ENCODE assay signal across 15 cellular contexts in genomic region chr10:30979956-30980355, GRCh38. TPM values are rescaled to one million over a fixed set of nuclear protein-coding genes. Genes with fewer than 3 reads are reported as not detected.
A peak's percentile ranks its signal among the peaks of the same experiment; 100 is the strongest.
DNase-seq lines count a peak whose midpoint lies in the region; ATAC-seq and TF ChIP-seq lines count a peak whose summit lies in the region.
"Had no signal": no experiment of that assay in that cellular context is flagged by ENCODE, and none has a peak within 500 bp of the region (broad histone marks: within the 10 kb centered on the region; RNA-seq: fewer than 3 reads in every experiment).

No MANE protein-coding gene starts in this region.

- H3K9me3 ChIP-seq in mammary epithelial cell (replicated peaks; ENCODE audit: insufficient read depth, low read length), result no peaks in the 10 kb centered on the region
- no peaks in the 10 kb centered on the region for H3K9me3 ChIP-seq in right cardiac atrium (ENCODE audit: control insufficient read depth, low read length)
- H3K9me3 ChIP-seq in thyroid gland, result no peaks in the 10 kb centered on the region
- H3K9me3 ChIP-seq: Peyer's patch had no signal

- no peak overlapping the region for H3K27ac ChIP-seq in mammary epithelial cell (ENCODE audit: insufficient read depth, low read depth, low read length)
- H3K27ac ChIP-seq in right cardiac atrium (ENCODE audit: low read length), result peak overlapping the region; percentile 64
- peak overlapping the region; percentile 22 to 63 (median 48) for H3K27ac ChIP-seq in thyroid gland
- H3K27ac ChIP-seq: BLaER1 treated with 17β-estradiol and CSF1 and Interleukin-3, amounts not matched to agents 10 nM and 100 nM had no signal

- dilution Hi-C loops in mammary epithelial cell (cut with HindIII; ENCODE audit: low sequenced_read_pairs), result no loop called here

- H3K27me3 Mint-ChIP-seq in activated CD4-positive, alpha-beta T cell treated with anti-CD3 and anti-CD28 coated beads, Interleukin-2, amount 10 ng/mL, durations not matched to agents 24 days and 14 days, result no peaks in the 10 kb centered on the region
- H3K27me3 Mint-ChIP-seq in natural killer cell treated with Interleukin-12 subunit alpha and Interleukin-12 subunit beta and Interleukin-15 and Interleukin-18, amount 100 ng/mL, for 72 hours, result no peaks in the 10 kb centered on the region

- H3K27me3 ChIP-seq in mammary epithelial cell (ENCODE audit: insufficient read depth, low read length) (no peaks in the 10 kb centered on the region), right cardiac atrium (ENCODE audit: control insufficient read depth, insufficient read depth) (no peaks in the 10 kb centered on the region), thyroid gland (no peaks in the 10 kb centered on the region)
- H3K27me3 ChIP-seq: BLaER1 treated with 17β-estradiol and CSF1 and Interleukin-3, amounts not matched to agents 10 nM and 100 nM; Peyer's patch had no signal

- H3K4me3 ChIP-seq in mammary epithelial cell (replicated peaks in 1 of 3; ENCODE audit: insufficient read depth in 1 of 3, low read depth in 2 of 3, low read length in 3 of 3) (no peak overlapping the region), right cardiac atrium (ENCODE audit: low read length) (no peak overlapping the region), thyroid gland (replicated peaks in 1 of 3) (no peak overlapping the region)
- H3K4me3 ChIP-seq: BLaER1 treated with 17β-estradiol and CSF1 and Interleukin-3, amounts not matched to agents 10 nM and 100 nM; Peyer's patch had no signal

- peak; percentile 25 for DNase-seq in activated CD4-positive, alpha-beta T cell treated with anti-CD3 and anti-CD28 coated beads, Interleukin-2, amount 10 ng/mL, durations not matched to agents 24 days and 14 days
- no peak for DNase-seq in activated CD4-positive, alpha-beta T cell treated with anti-CD3 and anti-CD28 coated beads, Interleukin-2, amount 50 U/mL, for 4 hours
- DNase-seq in mammary epithelial cell (peak; percentile 70), right cardiac atrium (no peak), thyroid gland (no peak), posterior cingulate gyrus (no peak)
- no peak for DNase-seq in natural killer cell treated with Interleukin-12 subunit alpha and Interleukin-12 subunit beta and Interleukin-15 and Interleukin-18, amount 100 ng/mL, for 72 hours (ENCODE audit: low spot score)
- DNase-seq: 8988T, NCI-H1417, NCI-H1930, NCI-H2171 treated with DMSO at 0.1 percent for 48 hours, NCI-H82, Peyer's patch had no signal

- peaks cover 24% of the 10 kb centered on the region for H3K4me1 ChIP-seq in mammary epithelial cell (ENCODE audit: insufficient read depth, low read length)
- peaks cover 4% of the 10 kb centered on the region for H3K4me1 ChIP-seq in right cardiac atrium (ENCODE audit: control insufficient read depth, insufficient read depth, low read length)
- peaks cover 20 to 24% of the 10 kb centered on the region in 2 donors for H3K4me1 ChIP-seq in thyroid gland
- H3K4me1 ChIP-seq: Peyer's patch had no signal

- no TSS peak for BruUV-seq in mammary epithelial cell (replicated peaks; lab: Mats Ljungman, UMichigan)

- intact Hi-C loops in activated CD4-positive, alpha-beta T cell treated with anti-CD3 and anti-CD28 coated beads, Interleukin-2, amount 10 ng/mL, durations not matched to agents 24 days and 14 days (cut with micrococcal nuclease), result loop anchor here (10.0 kb wide), 1 partner anchor 155 kb away; no protein-coding TSS in a partner anchor
- intact Hi-C loops in mammary epithelial cell (cut with micrococcal nuclease) (no loop called here), right cardiac atrium (cut with DNase I) (no loop called here), thyroid gland (cut with DNase I) (no loop called here), posterior cingulate gyrus (cut with DNase I) (no loop called here)

- in situ Hi-C loops in mammary epithelial cell (cut with MboI; ENCODE audit: low sequenced_read_pairs in 2 of 2), result no loop called here

- peaks cover 14% of the 10 kb centered on the region for H3K9me3 Mint-ChIP-seq in activated CD4-positive, alpha-beta T cell treated with anti-CD3 and anti-CD28 coated beads, Interleukin-2, amount 10 ng/mL, durations not matched to agents 24 days and 14 days
- H3K9me3 Mint-ChIP-seq in natural killer cell treated with Interleukin-12 subunit alpha and Interleukin-12 subunit beta and Interleukin-15 and Interleukin-18, amount 100 ng/mL, for 72 hours, result peaks cover 6% of the 10 kb centered on the region

- no peaks in the 10 kb centered on the region for H4K20me1 ChIP-seq in mammary epithelial cell (ENCODE audit: insufficient read depth, low read length)
- H4K20me1 ChIP-seq: BLaER1 treated with 17β-estradiol and CSF1 and Interleukin-3, amounts not matched to agents 10 nM and 100 nM had no signal

- CTCF ChIA-PET in mammary epithelial cell (lab: Charles Lee; ENCODE audit: low non-redundant PET), result no interaction called here

- no peak overlapping the region for H3K27ac Mint-ChIP-seq in activated CD4-positive, alpha-beta T cell treated with anti-CD3 and anti-CD28 coated beads, Interleukin-2, amount 10 ng/mL, durations not matched to agents 24 days and 14 days
- H3K27ac Mint-ChIP-seq in natural killer cell treated with Interleukin-12 subunit alpha and Interleukin-12 subunit beta and Interleukin-15 and Interleukin-18, amount 100 ng/mL, for 72 hours, result peak overlapping the region in 1 of 2 donors; percentile 14

- no peak overlapping the region for H3K9ac ChIP-seq in mammary epithelial cell (ENCODE audit: insufficient read depth, low read length)
- H3K9ac ChIP-seq: BLaER1 treated with 17β-estradiol and CSF1 and Interleukin-3, amounts not matched to agents 10 nM and 100 nM had no signal

- no peak overlapping the region for H3K4me2 ChIP-seq in mammary epithelial cell (ENCODE audit: insufficient read depth, low read depth, low read length)
- H3K4me2 ChIP-seq: BLaER1 treated with 17β-estradiol and CSF1 and Interleukin-3, amounts not matched to agents 10 nM and 100 nM had no signal

- peaks cover 18% of the 10 kb centered on the region for H3K36me3 Mint-ChIP-seq in activated CD4-positive, alpha-beta T cell treated with anti-CD3 and anti-CD28 coated beads, Interleukin-2, amount 10 ng/mL, durations not matched to agents 24 days and 14 days (ENCODE audit: low read depth)
- peaks cover 8% of the 10 kb centered on the region for H3K36me3 Mint-ChIP-seq in natural killer cell treated with Interleukin-12 subunit alpha and Interleukin-12 subunit beta and Interleukin-15 and Interleukin-18, amount 100 ng/mL, for 72 hours

- H2AFZ ChIP-seq in mammary epithelial cell (ENCODE audit: low read depth, low read length), result no peak overlapping the region

- no peak overlapping the region for H3K4me3 Mint-ChIP-seq in activated CD4-positive, alpha-beta T cell treated with anti-CD3 and anti-CD28 coated beads, Interleukin-2, amount 10 ng/mL, durations not matched to agents 24 days and 14 days
- H3K4me3 Mint-ChIP-seq in natural killer cell treated with Interleukin-12 subunit alpha and Interleukin-12 subunit beta and Interleukin-15 and Interleukin-18, amount 100 ng/mL, for 72 hours, result no peak overlapping the region

- ATAC-seq in right cardiac atrium (no peak), GM21528 (IDR thresholded peaks at IDR 0.05; ENCODE audit: low FRiP score, unreplicated experiment) (no peak)
- ATAC-seq in natural killer cell treated with Interleukin-12 subunit alpha and Interleukin-12 subunit beta and Interleukin-15 and Interleukin-18, amount 100 ng/mL, for 72 hours, result no peak

- no peaks in the 10 kb centered on the region for H3K79me2 ChIP-seq in mammary epithelial cell (ENCODE audit: insufficient read depth, low read length)

- WGBS in mammary epithelial cell (ENCODE audit: low coverage, missing lambda C conversion rate), result 59% methylated on average over 4 of the region's 4 CpGs
- WGBS in right cardiac atrium, result 82% methylated on average over 4 of the region's 4 CpGs
- WGBS in thyroid gland, 2 donors, result 96 to 97% methylated on average over 4 of the region's 4 CpGs

- TF ChIP-seq CTCF in mammary epithelial cell (conservative IDR thresholded peaks at IDR 0.05 in 1 of 2, IDR thresholded peaks at IDR 0.05 in 1 of 2; ENCODE audit: extremely low read depth in 1 of 2, insufficient read depth in 1 of 2, low read depth in 1 of 2, low read length in 2 of 2) (no peak), thyroid gland (IDR thresholded peaks at IDR 0.05) (no peak)

- H3K4me1 Mint-ChIP-seq in activated CD4-positive, alpha-beta T cell treated with anti-CD3 and anti-CD28 coated beads, Interleukin-2, amount 10 ng/mL, durations not matched to agents 24 days and 14 days, result peaks cover 6% of the 10 kb centered on the region
- H3K4me1 Mint-ChIP-seq in natural killer cell treated with Interleukin-12 subunit alpha and Interleukin-12 subunit beta and Interleukin-15 and Interleukin-18, amount 100 ng/mL, for 72 hours (ENCODE audit: low read depth in 2 of 2), result peaks cover 7 to 9% of the 10 kb centered on the region in 2 donors

- no peak for TF ChIP-seq POLR2A in thyroid gland (IDR thresholded peaks at IDR 0.05)

- H3K36me3 ChIP-seq in mammary epithelial cell (ENCODE audit: insufficient read depth, low read length) (no peaks in the 10 kb centered on the region), thyroid gland (no peaks in the 10 kb centered on the region)
- H3K36me3 ChIP-seq: Peyer's patch had no signal

RNA-seq across cellular contexts. Expression of gene ZNF438, which starts 51.7 kb away (rescaled TPM):
- total RNA-seq in activated CD4-positive, alpha-beta T cell treated with anti-CD3 and anti-CD28 coated beads, Interleukin-2, amount 10 ng/mL, durations not matched to agents 24 days and 14 days, result 2.4 and 3.2 TPM in 2 replicates
- total RNA-seq in mammary epithelial cell, result 1 to 10 TPM; 1.2 to 3.2 TPM
- polyA plus RNA-seq in mammary epithelial cell, result 1.7 TPM
- 0.67 TPM for polyA minus RNA-seq in mammary epithelial cell
- 10 to 100 TPM; 15.2 to 17.1 (median 15.9) TPM for total RNA-seq in right cardiac atrium
- polyA plus RNA-seq in right cardiac atrium, result 14.9 TPM
- 10 to 100 TPM; 19.2 to 21.8 (median 20.3) TPM for total RNA-seq in thyroid gland
- total RNA-seq in natural killer cell treated with Interleukin-12 subunit alpha and Interleukin-12 subunit beta and Interleukin-15 and Interleukin-18, amount 100 ng/mL, for 72 hours, result 1 to 10 TPM; 1.9 TPM

Comparison
In these comparisons a context has a peak if more than half of its experiments do, and no peak if none do; other contexts are left out.
1. DNase-seq: peak in activated CD4-positive, alpha-beta T cell treated with anti-CD3 and anti-CD28 coated beads, Interleukin-2, amount 10 ng/mL, durations not matched to agents 24 days and 14 days (single experiment) and mammary epithelial cell (single experiment); none in activated CD4-positive, alpha-beta T cell treated with anti-CD3 and anti-CD28 coated beads, Interleukin-2, amount 50 U/mL, for 4 hours (0 of 2), right cardiac atrium (0 of 3), thyroid gland (0 of 2), posterior cingulate gyrus (0 of 10) and natural killer cell treated with Interleukin-12 subunit alpha and Interleukin-12 subunit beta and Interleukin-15 and Interleukin-18, amount 100 ng/mL, for 72 hours (single experiment).